ENCODE assay signal across 14 cellular contexts in the genomic region with DNA sequence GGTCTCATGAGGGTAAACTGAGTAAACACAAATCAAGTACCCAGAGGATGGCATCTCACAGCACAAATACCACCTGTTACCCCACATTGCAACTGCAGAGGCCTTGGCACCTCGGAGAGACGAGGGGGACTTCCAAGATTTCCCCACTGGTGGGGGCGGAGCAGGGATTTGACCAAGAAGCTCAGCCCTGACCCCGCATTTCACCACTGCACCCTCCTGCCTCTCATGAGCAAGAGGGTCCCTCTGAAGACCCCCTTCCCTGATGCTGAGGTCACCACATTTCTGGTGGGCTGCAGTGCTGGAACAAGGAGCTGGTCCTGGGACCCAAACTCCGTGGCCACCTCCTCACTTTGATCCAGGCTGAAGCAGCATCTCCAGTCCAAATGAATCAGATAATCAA.
DNase-seq lines count a peak whose midpoint lies in the region; ATAC-seq and TF ChIP-seq lines count a peak whose summit lies in the region.
"Had no signal": no experiment of that assay in that cellular context is flagged by ENCODE, and none has a peak within 500 bp of the region (broad histone marks: within the 10 kb centered on the region; RNA-seq: fewer than 3 reads in every experiment).

No MANE protein-coding gene starts in this region.

- no peak for TF ChIP-seq CTCF in GM13976 (IDR thresholded peaks at IDR 0.05; ENCODE audit: borderline replicate concordance, control extremely low read depth, extremely low read depth, insufficient read depth, missing control alignments)
- no peak for TF ChIP-seq CTCF in RWPE1 (conservative IDR thresholded peaks at IDR 0.05; ENCODE audit: low read depth)

- CTCF ChIA-PET in RWPE1 (lab: Yijun Ruan, JAX) = no interaction called here

- intact Hi-C loops in sciatic nerve (cut with DNase I) (no loop called here), Right ventricle myocardium inferior (cut with DNase I) (no loop called here)

- peak overlapping the region; percentile 96; the same call in 1 of the 2 replicates for H3K27ac ChIP-seq in RWPE1
- H3K27ac ChIP-seq: A549, GM23248 had no signal

- DNase-seq in GM13976 (ENCODE audit: low spot score) (peak; percentile 2), RWPE1 (ENCODE audit: low spot score) (no peak), left lobe of liver (ENCODE audit: low spot score) (peak; percentile 19), sciatic nerve (ENCODE audit: low spot score) (peak; percentile 47), ACHN (no peak), NOMO-1 (lab: John Stamatoyannopoulos, UW; ENCODE audit: unreplicated experiment in 2 of 2) (no peak), Right ventricle myocardium inferior (ENCODE audit: missing footprints) (no peak)
- DNase-seq: AML-193; Calu3; CD4-positive, CD25-positive, alpha-beta regulatory T cell; DMS 273 treated with DMSO at 0.1 percent for 48 hours; GM23248 had no signal

- ATAC-seq in left lobe of liver = no peak
- ATAC-seq in sciatic nerve = no peak
- ATAC-seq in Right ventricle myocardium inferior = no peak
- ATAC-seq: A549, HCT116 had no signal

- in situ Hi-C loops in GM13976 (cut with MboI; ENCODE audit: low sequenced_read_pairs, unreplicated experiment) = no loop called here
- in situ Hi-C loops in ACHN (cut with HindIII; ENCODE audit: low pct_ligation_motif_present, low pct_unique_long_range_greater_than_20kb, low sequenced_read_pairs) = no loop called here

- POLR2A ChIA-PET in RWPE1 (lab: Yijun Ruan, JAX; ENCODE audit: low non-redundant PET) = no interaction called here

Comparison
In these comparisons a context has a peak if more than half of its experiments do, and no peak if none do; other contexts are left out.
1. DNase-seq: peak in GM13976 (single experiment), left lobe of liver (single experiment) and sciatic nerve (single experiment); none in RWPE1 (single experiment), ACHN (single experiment), NOMO-1 (0 of 2) and Right ventricle myocardium inferior (single experiment).